In the genomic region with DNA sequence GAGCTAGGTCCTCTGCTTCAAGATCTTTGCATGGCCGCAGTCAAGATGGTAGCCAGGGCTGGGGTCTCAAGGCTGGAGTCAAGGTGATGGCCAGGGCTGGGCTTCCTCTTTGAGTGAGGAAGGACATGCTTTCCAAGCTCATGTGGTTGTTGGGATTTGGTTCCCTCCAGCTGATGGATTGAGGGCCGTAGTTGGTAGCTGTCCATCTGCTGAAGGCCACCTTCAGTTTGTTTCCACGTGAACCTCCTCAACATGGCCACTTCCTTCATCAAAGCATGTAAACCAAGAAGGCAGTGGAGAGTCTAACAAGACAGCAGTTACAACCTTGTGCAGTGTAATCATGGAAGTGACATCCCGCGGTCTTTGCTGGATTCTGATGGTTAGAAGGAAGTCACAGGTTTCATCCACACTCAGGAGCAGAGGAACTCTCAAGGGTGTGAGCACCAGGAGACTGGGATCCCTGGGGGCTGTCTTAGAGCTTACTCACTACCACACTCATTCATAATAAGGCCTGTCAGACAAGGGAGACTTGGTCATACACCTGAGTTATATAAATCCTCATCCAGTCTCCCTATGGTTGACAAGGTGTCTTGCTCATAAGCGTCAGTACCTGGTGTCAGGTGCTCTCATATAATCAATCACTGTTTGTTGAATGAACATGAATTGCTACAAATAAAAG, we compare ENCODE assay signal across 1 cellular context.
TF ChIP-seq lines count a peak whose summit lies in the region.

No MANE protein-coding gene starts in this region.

TF ChIP-seq in WTC11, 78 proteins besides CTCF, POLR2A, EP300 and RAD21:
- no peak for TF ChIP-seq CDX4 (CRISPR knock-in tag; IDR thresholded peaks at IDR 0.05; ENCODE audit: borderline replicate concordance)
- TF ChIP-seq, protein P1, sequence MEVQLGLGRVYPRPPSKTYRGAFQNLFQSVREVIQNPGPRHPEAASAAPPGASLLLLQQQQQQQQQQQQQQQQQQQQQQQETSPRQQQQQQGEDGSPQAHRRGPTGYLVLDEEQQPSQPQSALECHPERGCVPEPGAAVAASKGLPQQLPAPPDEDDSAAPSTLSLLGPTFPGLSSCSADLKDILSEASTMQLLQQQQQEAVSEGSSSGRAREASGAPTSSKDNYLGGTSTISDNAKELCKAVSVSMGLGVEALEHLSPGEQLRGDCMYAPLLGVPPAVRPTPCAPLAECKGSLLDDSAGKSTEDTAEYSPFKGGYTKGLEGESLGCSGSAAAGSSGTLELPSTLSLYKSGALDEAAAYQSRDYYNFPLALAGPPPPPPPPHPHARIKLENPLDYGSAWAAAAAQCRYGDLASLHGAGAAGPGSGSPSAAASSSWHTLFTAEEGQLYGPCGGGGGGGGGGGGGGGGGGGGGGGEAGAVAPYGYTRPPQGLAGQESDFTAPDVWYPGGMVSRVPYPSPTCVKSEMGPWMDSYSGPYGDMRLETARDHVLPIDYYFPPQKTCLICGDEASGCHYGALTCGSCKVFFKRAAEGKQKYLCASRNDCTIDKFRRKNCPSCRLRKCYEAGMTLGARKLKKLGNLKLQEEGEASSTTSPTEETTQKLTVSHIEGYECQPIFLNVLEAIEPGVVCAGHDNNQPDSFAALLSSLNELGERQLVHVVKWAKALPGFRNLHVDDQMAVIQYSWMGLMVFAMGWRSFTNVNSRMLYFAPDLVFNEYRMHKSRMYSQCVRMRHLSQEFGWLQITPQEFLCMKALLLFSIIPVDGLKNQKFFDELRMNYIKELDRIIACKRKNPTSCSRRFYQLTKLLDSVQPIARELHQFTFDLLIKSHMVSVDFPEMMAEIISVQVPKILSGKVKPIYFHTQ (CRISPR knock-in tag; IDR thresholded peaks at IDR 0.05): 0 out of 2 replicates have a peak, but pooled peaks have one; percentile 35
